1 cellular context compared by ENCODE assay signal in genomic region chr6:170584954-170585498, GRCh38.
TF ChIP-seq lines count a peak whose summit lies in the region.

No MANE protein-coding gene starts in this region.

TF ChIP-seq in GM23338, 12 proteins besides CTCF, POLR2A, EP300 and RAD21 (continued from another document):
- no peak for TF ChIP-seq EZH2phosphoT487 (IDR thresholded peaks at IDR 0.05; ENCODE audit: unreplicated experiment)
- no peak for TF ChIP-seq EZH2 (IDR thresholded peaks at IDR 0.05; ENCODE audit: low read depth, unreplicated experiment)
